ENCODE assay signal across 2 cellular contexts in genomic region chr19:33382006-33382405, GRCh38.
TF ChIP-seq lines count a peak whose summit lies in the region.

No MANE protein-coding gene starts in this region.

TF ChIP-seq in A549, 52 proteins besides CTCF, POLR2A, EP300 and RAD21:
- TF ChIP-seq E2F6 (IDR thresholded peaks at IDR 0.05; ENCODE audit: borderline replicate concordance, low read depth) (no peak), REST (IDR thresholded peaks at IDR 0.05) (no peak), HMGXB4 (CRISPR knock-in tag; IDR thresholded peaks at IDR 0.05; ENCODE audit: borderline replicate concordance) (no peak), NPAS2 (CRISPR knock-in tag; IDR thresholded peaks at IDR 0.05; ENCODE audit: borderline replicate concordance) (no peak), ZNF302 (CRISPR knock-in tag; IDR thresholded peaks at IDR 0.05) (no peak), BCL3 (IDR thresholded peaks at IDR 0.05) (no peak), KDM1A (IDR thresholded peaks at IDR 0.05; ENCODE audit: low read depth) (no peak), HOXB13 (CRISPR knock-in tag; IDR thresholded peaks at IDR 0.05; ENCODE audit: low read depth) (no peak)

TF ChIP-seq in HepG2, 621 proteins besides CTCF, POLR2A, EP300 and RAD21:
- TF ChIP-seq MAFG (CRISPR knock-in tag; IDR thresholded peaks at IDR 0.05) (no peak), RBM22 (optimal IDR thresholded peaks at IDR 0.05; ENCODE audit: low read length) (peak; percentile 62), RERE (CRISPR knock-in tag; IDR thresholded peaks at IDR 0.05; ENCODE audit: low read depth) (no peak), ELK4 (CRISPR knock-in tag; IDR thresholded peaks at IDR 0.05; ENCODE audit: borderline replicate concordance) (no peak), STAT6 (CRISPR knock-in tag; IDR thresholded peaks at IDR 0.05; ENCODE audit: borderline replicate concordance) (no peak)
TF ChIP-seq in HepG2: peak in this region for 1.
